In genomic region chr1:46718727-46719622, GRCh38 we compare ENCODE assay signal across 8 cellular contexts. TPM values are rescaled to one million over a fixed set of nuclear protein-coding genes. Genes with fewer than 3 reads are reported as not detected.
DNase-seq lines count a peak whose midpoint lies in the region; ATAC-seq and TF ChIP-seq lines count a peak whose summit lies in the region.

TSS of gene EFCAB14 (minus strand) at chr1:46719114. CDS start at chr1:46718087, 1,027 bp downstream.

- H2AFZ ChIP-seq in KMS-11 (ENCODE audit: low read depth), result peak within 1 kb of the TSS; percentile 68

- H3K27ac Mint-ChIP-seq in activated T-cell treated with anti-CD3 and anti-CD28 coated beads, Interleukin-2, amount 50 U/mL, for 72 hours, result peak within 1 kb of the TSS; percentile 85

- DNase-seq in DMS53 treated with DMSO at 0.1 percent for 48 hours (lab: John Stamatoyannopoulos, UW; ENCODE audit: unreplicated experiment), result peak; percentile 98
- DNase-seq in Peyer's patch, result peak; percentile 97 to 100 (median 99)
- peak; percentile 99 to 100 for DNase-seq in activated T-cell treated with anti-CD3 and anti-CD28 coated beads, Interleukin-2, amount 50 U/mL, for 72 hours
- peak; percentile 97 to 98 for DNase-seq in stimulated activated CD8-positive, alpha-beta memory T cell treated with anti-CD3 and anti-CD28 coated beads, Interleukin-7, amount 100 ng/mL, for 4 hours (ENCODE audit: low read depth in 2 of 2)

- TF ChIP-seq POLR2A in Peyer's patch (IDR thresholded peaks at IDR 0.05), result peak; percentile 89 to 93

- peaks cover 2 to 10% of the 10 kb centered on the region in 2 donors for H3K36me3 Mint-ChIP-seq in activated T-cell treated with anti-CD3 and anti-CD28 coated beads, Interleukin-2, amount 50 U/mL, for 72 hours (ENCODE audit: insufficient read depth in 2 of 2)

- H3K4me3 ChIP-seq in KMS-11 (IDR thresholded peaks at IDR 0.05; ENCODE audit: insufficient read depth, low read depth, low read length), result peak within 1 kb of the TSS; percentile 89
- peak within 1 kb of the TSS; percentile 92 to 99 (median 96) for H3K4me3 ChIP-seq in Peyer's patch
- H3K4me3 ChIP-seq in muscle layer of duodenum (ENCODE audit: low read depth in 1 of 2, low read length in 2 of 2), result peak within 1 kb of the TSS; percentile 89 to 93

- no peaks in the 10 kb centered on the region for H4K20me1 ChIP-seq in KMS-11 (ENCODE audit: insufficient read depth)

- H3K4me3 Mint-ChIP-seq in activated T-cell treated with anti-CD3 and anti-CD28 coated beads, Interleukin-2, amount 50 U/mL, for 72 hours, result peak within 1 kb of the TSS; percentile 95 to 97

- H3K4me1 ChIP-seq in KMS-11 (ENCODE audit: low read depth, poor library complexity, severe bottlenecking) (peaks cover 26% of the 10 kb centered on the region), Peyer's patch (peaks cover 9 to 26% (median 18%) of the 10 kb centered on the region in 4 donors), muscle layer of duodenum (ENCODE audit: control insufficient read depth in 1 of 2, insufficient read depth in 2 of 2, low read length in 2 of 2) (peaks cover 19 to 28% of the 10 kb centered on the region in 2 donors)

- no peaks in the 10 kb centered on the region for H3K36me3 ChIP-seq in KMS-11 (ENCODE audit: insufficient read depth)
- H3K36me3 ChIP-seq in Peyer's patch, result peaks cover 0 to 16% (median 0%) of the 10 kb centered on the region in 3 donors
- H3K36me3 ChIP-seq in muscle layer of duodenum (ENCODE audit: control insufficient read depth in 1 of 2, insufficient read depth in 2 of 2, low read length in 2 of 2), result peaks cover 8 to 9% of the 10 kb centered on the region in 2 donors

- H3K9me3 Mint-ChIP-seq in activated T-cell treated with anti-CD3 and anti-CD28 coated beads, Interleukin-2, amount 50 U/mL, for 72 hours, result peaks cover 0 to 2% of the 10 kb centered on the region in 2 donors

- peak within 1 kb of the TSS; percentile 48 for H3K27ac ChIP-seq in KMS-11
- peak within 1 kb of the TSS; percentile 84 to 96 (median 88) for H3K27ac ChIP-seq in Peyer's patch
- H3K27ac ChIP-seq in muscle layer of duodenum (ENCODE audit: low read length), result peak within 1 kb of the TSS; percentile 82

- H3K27me3 ChIP-seq in KMS-11 (ENCODE audit: insufficient read depth, low read depth) (no peaks in the 10 kb centered on the region), Peyer's patch (no peaks in the 10 kb centered on the region), muscle layer of duodenum (ENCODE audit: low read depth, low read length) (no peaks in the 10 kb centered on the region)

- peaks cover 41% of the 10 kb centered on the region for H3K4me1 Mint-ChIP-seq in activated T-cell treated with anti-CD3 and anti-CD28 coated beads, Interleukin-2, amount 50 U/mL, for 72 hours (ENCODE audit: low read depth)

- peaks cover 26% of the 10 kb centered on the region for H3K79me2 ChIP-seq in KMS-11 (ENCODE audit: insufficient read depth, low read depth)

- ATAC-seq in GM21737 (IDR thresholded peaks at IDR 0.05; ENCODE audit: unreplicated experiment), result peak; percentile 97
- peak; percentile 98 to 99 for ATAC-seq in activated T-cell treated with anti-CD3 and anti-CD28 coated beads, Interleukin-2, amount 50 U/mL, for 72 hours (replicated peaks in 1 of 2)
- peak; percentile 99 for ATAC-seq in esophagus mucosa

- TF ChIP-seq CTCF in KMS-11 (conservative IDR thresholded peaks at IDR 0.05; ENCODE audit: low read depth, low read length) (no peak), Peyer's patch (IDR thresholded peaks at IDR 0.05) (peak in 1 of 6 experiments; percentile 16)

- H3K9me3 ChIP-seq in Peyer's patch, result no peaks in the 10 kb centered on the region
- H3K9me3 ChIP-seq in muscle layer of duodenum (ENCODE audit: control insufficient read depth in 1 of 2, low read length in 2 of 2), result no peaks in the 10 kb centered on the region

- no peaks in the 10 kb centered on the region for H3K27me3 Mint-ChIP-seq in activated T-cell treated with anti-CD3 and anti-CD28 coated beads, Interleukin-2, amount 50 U/mL, for 72 hours (ENCODE audit: low read depth)

- H3K9ac ChIP-seq in KMS-11, result peak within 1 kb of the TSS; percentile 82

- H3K4me2 ChIP-seq in KMS-11, result peak within 1 kb of the TSS; percentile 98

RNA-seq across cellular contexts. Expression of gene EFCAB14, which starts in this region (rescaled TPM):
- total RNA-seq in Peyer's patch (100 to 1,000 TPM in 1 of 4 donors, 10 to 100 TPM in 3; 86.6 to 153 (median 96.9) TPM), esophagus mucosa (63.6 TPM)
- total RNA-seq in activated T-cell treated with anti-CD3 and anti-CD28 coated beads, Interleukin-2, amount 50 U/mL, for 72 hours, result 10 to 100 TPM; 48.6 to 50.3 TPM

Comparison
In these comparisons a context has a peak if more than half of its experiments do, and no peak if none do; other contexts are left out.
1. Peak in every context shown above with its lines: DNase-seq, ATAC-seq, H3K4me3 ChIP-seq and H3K27ac ChIP-seq.